8 cellular contexts compared by ENCODE assay signal in the genomic region with DNA sequence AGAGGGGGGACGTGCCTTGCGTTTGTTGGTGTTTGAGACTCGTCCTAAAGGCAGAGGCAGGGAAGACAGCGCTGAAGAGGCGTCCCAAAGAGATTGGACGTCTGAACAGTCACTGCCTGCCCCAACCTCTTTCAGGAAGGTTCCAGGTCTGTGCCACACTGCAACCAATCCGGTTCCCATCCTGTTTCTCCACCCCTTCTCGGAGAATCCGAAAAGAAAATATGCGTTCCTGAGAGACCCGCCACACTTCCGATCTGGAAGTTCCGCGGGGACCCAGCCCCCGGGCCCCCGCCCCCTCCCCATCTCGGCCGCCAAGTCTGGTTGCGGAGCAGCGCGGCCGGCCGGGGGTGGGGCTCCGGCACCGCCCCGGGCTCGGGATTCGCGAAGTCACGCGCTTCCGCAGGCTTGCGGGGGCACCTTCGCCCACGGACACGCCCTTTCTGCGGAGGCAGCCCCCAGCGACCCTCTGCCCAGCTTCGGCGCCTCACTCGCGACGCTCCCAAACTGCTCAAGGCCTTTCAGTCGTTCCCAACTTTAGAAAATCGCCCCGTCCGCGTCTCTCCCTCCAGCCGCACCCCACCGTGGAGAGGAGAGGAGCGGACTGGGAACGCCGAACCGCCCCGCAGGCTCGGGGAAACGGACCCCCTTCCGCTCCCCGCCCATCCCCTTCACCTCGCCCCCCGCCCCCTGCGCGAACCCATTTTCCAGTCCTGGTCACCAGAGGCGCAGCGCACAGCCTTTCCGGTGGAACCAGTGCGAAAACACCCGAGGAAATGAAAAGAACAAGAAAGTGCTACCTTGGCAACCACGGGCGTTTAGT.
DNase-seq lines count a peak whose midpoint lies in the region; ATAC-seq and TF ChIP-seq lines count a peak whose summit lies in the region.

No MANE protein-coding gene starts in this region.

- H3K27ac ChIP-seq in WERI-Rb-1: no peak overlapping the region

- no peak for ATAC-seq in GM18873 (IDR thresholded peaks at IDR 0.05; ENCODE audit: low FRiP score, unreplicated experiment)

- no peaks in the 10 kb centered on the region for H3K36me3 ChIP-seq in WERI-Rb-1

- H3K4me3 ChIP-seq in GM12875 (ENCODE audit: low read depth, low read length) (peak overlapping the region; percentile 53), WERI-Rb-1 (ENCODE audit: low read depth, low read length) (peak overlapping the region; percentile 58), fibroblast of pulmonary artery (replicated peaks; ENCODE audit: low read depth, low read length) (peak overlapping the region; percentile 66)

- peak; percentile 12 for DNase-seq in WERI-Rb-1
- DNase-seq in fibroblast of pulmonary artery (ENCODE audit: low read depth): peak; percentile 79
- peak; percentile 36 for DNase-seq in occipital lobe (lab: John Stamatoyannopoulos, UW)
- no peak for DNase-seq in NCI-H1092 treated with DMSO at 0.1 percent for 48 hours (lab: John Stamatoyannopoulos, UW)
- no peak for DNase-seq in KBM-7
- DNase-seq in Ammon's horn (ENCODE audit: low spot score): no peak

- no peak for TF ChIP-seq CTCF in GM12875 (IDR thresholded peaks at IDR 0.05; ENCODE audit: borderline replicate concordance, insufficient read depth, low read depth, low read length)
- no peak for TF ChIP-seq CTCF in WERI-Rb-1 (IDR thresholded peaks at IDR 0.05; ENCODE audit: low read depth, low read length)
- TF ChIP-seq CTCF in fibroblast of pulmonary artery (IDR thresholded peaks at IDR 0.05; ENCODE audit: low read length, missing control alignments): no peak

- in situ Hi-C loops in KBM-7 (cut with MboI; ENCODE audit: low pct_unique_long_range_greater_than_20kb, low sequenced_read_pairs): no loop called here

- H3K27me3 ChIP-seq in WERI-Rb-1 (ENCODE audit: insufficient read depth, low read depth, severe bottlenecking): peaks cover 5% of the 10 kb centered on the region

- no peaks in the 10 kb centered on the region for H3K9me3 ChIP-seq in WERI-Rb-1 (ENCODE audit: severe bottlenecking)

Comparison
In these comparisons a context has a peak if more than half of its experiments do, and no peak if none do; other contexts are left out.
1. DNase-seq: peak in WERI-Rb-1 (single experiment), fibroblast of pulmonary artery (single experiment) and occipital lobe (single experiment); none in NCI-H1092 treated with DMSO at 0.1 percent for 48 hours (single experiment), KBM-7 (single experiment) and Ammon's horn (single experiment).
2. Peak in every context shown above with its lines, with median percentiles within 50 percentile points of each other: H3K4me3 ChIP-seq.